1 cellular context compared by ENCODE assay signal in the genomic region with DNA sequence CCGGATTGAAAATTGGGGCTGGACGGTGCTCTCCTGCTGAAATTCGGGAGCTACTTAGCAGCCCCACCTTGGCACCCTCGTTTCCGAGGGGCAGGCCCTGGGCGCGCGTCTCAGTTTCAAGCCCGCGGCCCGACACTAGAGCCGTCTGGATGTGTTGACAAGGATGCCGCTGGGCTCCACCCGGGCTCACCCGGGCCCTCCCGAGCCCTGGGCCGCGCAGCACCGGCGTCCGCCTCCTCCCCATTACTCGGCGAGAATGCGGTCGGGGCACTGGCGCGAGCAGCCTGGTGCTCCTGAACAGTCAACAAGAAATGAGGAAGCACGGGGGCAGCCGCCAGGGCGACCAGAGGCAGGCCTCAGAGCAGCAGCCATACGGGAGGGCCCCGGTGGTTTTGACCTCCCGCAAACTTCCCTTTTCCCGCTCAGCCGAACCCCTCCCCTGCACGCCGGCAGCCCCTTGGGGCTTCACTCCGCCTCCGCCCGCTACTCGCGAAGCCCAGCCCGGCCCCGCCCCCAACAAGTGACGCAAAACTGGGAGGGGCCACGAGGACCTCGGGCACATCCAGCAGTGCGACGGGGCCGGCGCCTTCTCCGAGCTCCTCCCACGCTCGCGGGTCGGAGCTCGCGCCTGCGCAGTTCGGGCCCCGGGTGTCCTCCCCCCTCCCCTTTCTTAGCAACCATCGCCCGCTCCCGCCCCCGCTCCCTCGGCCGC.
TF ChIP-seq lines count a peak whose summit lies in the region.

No MANE protein-coding gene starts in this region.

TF ChIP-seq in K562, 482 proteins besides CTCF, POLR2A, EP300 and RAD21 (continued from another document and continues in another):
- peak; percentile 58 for TF ChIP-seq TAF1 (IDR thresholded peaks at IDR 0.05; ENCODE audit: control insufficient read depth, extremely low read depth, insufficient read depth, low read length, severe bottlenecking)
- TF ChIP-seq CCNT2 (IDR thresholded peaks at IDR 0.05; ENCODE audit: borderline replicate concordance, extremely low read depth, insufficient read length, low read depth, low read length) = peak; percentile 74
- peak; percentile 62 for TF ChIP-seq ELF4 (CRISPR knock-in tag; IDR thresholded peaks at IDR 0.05)
- TF ChIP-seq, protein P1, sequence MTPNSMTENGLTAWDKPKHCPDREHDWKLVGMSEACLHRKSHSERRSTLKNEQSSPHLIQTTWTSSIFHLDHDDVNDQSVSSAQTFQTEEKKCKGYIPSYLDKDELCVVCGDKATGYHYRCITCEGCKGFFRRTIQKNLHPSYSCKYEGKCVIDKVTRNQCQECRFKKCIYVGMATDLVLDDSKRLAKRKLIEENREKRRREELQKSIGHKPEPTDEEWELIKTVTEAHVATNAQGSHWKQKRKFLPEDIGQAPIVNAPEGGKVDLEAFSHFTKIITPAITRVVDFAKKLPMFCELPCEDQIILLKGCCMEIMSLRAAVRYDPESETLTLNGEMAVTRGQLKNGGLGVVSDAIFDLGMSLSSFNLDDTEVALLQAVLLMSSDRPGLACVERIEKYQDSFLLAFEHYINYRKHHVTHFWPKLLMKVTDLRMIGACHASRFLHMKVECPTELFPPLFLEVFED (CRISPR knock-in tag; conservative IDR thresholded peaks at IDR 0.05) = peak; percentile 53; the same call in 1 of the 2 replicates
- TF ChIP-seq CREM (IDR thresholded peaks at IDR 0.05; ENCODE audit: low read depth) = peak; percentile 88
- TF ChIP-seq POLR2AphosphoS2 (IDR thresholded peaks at IDR 0.05; ENCODE audit: low read length) = no peak
- TF ChIP-seq, protein P2, sequence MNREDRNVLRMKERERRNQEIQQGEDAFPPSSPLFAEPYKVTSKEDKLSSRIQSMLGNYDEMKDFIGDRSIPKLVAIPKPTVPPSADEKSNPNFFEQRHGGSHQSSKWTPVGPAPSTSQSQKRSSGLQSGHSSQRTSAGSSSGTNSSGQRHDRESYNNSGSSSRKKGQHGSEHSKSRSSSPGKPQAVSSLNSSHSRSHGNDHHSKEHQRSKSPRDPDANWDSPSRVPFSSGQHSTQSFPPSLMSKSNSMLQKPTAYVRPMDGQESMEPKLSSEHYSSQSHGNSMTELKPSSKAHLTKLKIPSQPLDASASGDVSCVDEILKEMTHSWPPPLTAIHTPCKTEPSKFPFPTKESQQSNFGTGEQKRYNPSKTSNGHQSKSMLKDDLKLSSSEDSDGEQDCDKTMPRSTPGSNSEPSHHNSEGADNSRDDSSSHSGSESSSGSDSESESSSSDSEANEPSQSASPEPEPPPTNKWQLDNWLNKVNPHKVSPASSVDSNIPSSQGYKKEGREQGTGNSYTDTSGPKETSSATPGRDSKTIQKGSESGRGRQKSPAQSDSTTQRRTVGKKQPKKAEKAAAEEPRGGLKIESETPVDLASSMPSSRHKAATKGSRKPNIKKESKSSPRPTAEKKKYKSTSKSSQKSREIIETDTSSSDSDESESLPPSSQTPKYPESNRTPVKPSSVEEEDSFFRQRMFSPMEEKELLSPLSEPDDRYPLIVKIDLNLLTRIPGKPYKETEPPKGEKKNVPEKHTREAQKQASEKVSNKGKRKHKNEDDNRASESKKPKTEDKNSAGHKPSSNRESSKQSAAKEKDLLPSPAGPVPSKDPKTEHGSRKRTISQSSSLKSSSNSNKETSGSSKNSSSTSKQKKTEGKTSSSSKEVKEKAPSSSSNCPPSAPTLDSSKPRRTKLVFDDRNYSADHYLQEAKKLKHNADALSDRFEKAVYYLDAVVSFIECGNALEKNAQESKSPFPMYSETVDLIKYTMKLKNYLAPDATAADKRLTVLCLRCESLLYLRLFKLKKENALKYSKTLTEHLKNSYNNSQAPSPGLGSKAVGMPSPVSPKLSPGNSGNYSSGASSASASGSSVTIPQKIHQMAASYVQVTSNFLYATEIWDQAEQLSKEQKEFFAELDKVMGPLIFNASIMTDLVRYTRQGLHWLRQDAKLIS (CRISPR knock-in tag; IDR thresholded peaks at IDR 0.05) = no peak
- TF ChIP-seq ZBTB17 (CRISPR knock-in tag; IDR thresholded peaks at IDR 0.05) = 0 out of 2 replicates have a peak, but pooled peaks have one; percentile 79
- TF ChIP-seq RUNX1 (IDR thresholded peaks at IDR 0.05; ENCODE audit: low read depth) = no peak
- TF ChIP-seq ZSCAN29 (IDR thresholded peaks at IDR 0.05) = no peak
- 0 out of 2 replicates have a peak, but pooled peaks have one; percentile 37 for TF ChIP-seq NR1H2 (CRISPR knock-in tag; IDR thresholded peaks at IDR 0.05)
- TF ChIP-seq SMAD4 (CRISPR knock-in tag; conservative IDR thresholded peaks at IDR 0.05) = peak; percentile 92
- TF ChIP-seq, protein P3, sequence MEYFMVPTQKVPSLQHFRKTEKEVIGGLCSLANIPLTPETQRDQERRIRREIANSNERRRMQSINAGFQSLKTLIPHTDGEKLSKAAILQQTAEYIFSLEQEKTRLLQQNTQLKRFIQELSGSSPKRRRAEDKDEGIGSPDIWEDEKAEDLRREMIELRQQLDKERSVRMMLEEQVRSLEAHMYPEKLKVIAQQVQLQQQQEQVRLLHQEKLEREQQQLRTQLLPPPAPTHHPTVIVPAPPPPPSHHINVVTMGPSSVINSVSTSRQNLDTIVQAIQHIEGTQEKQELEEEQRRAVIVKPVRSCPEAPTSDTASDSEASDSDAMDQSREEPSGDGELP (CRISPR knock-in tag; IDR thresholded peaks at IDR 0.05; ENCODE audit: borderline replicate concordance) = peak; percentile 82; the same call in 1 of the 2 replicates
- peak; percentile 25; the same call in 1 of the 2 replicates for TF ChIP-seq TCF3 (CRISPR knock-in tag; IDR thresholded peaks at IDR 0.05)
- peak; percentile 69; the same call in 1 of the 2 replicates for TF ChIP-seq ZNF311 (CRISPR knock-in tag; IDR thresholded peaks at IDR 0.05)
- TF ChIP-seq, protein P4, sequence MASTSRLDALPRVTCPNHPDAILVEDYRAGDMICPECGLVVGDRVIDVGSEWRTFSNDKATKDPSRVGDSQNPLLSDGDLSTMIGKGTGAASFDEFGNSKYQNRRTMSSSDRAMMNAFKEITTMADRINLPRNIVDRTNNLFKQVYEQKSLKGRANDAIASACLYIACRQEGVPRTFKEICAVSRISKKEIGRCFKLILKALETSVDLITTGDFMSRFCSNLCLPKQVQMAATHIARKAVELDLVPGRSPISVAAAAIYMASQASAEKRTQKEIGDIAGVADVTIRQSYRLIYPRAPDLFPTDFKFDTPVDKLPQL (IDR thresholded peaks at IDR 0.05; ENCODE audit: extremely low read depth, insufficient read length) = no peak
- no peak for TF ChIP-seq SAFB (IDR thresholded peaks at IDR 0.05; ENCODE audit: borderline replicate concordance, low read depth, low read length)
- TF ChIP-seq SMAD1 (IDR thresholded peaks at IDR 0.05; ENCODE audit: low read depth, low read length, partially characterized antibody) = peak; percentile 78
- no peak for TF ChIP-seq XRCC3 (IDR thresholded peaks at IDR 0.05)
- TF ChIP-seq TARDBP (IDR thresholded peaks at IDR 0.05) = 0 out of 2 replicates have a peak, but pooled peaks have one; percentile 19
- 0 out of 2 replicates have a peak, but pooled peaks have one; percentile 31 for TF ChIP-seq ZNF41 (CRISPR knock-in tag; conservative IDR thresholded peaks at IDR 0.05)
- peak; percentile 69 for TF ChIP-seq SMARCE1 (IDR thresholded peaks at IDR 0.05)
- peak; percentile 82 for TF ChIP-seq HMGN3 (IDR thresholded peaks at IDR 0.05; ENCODE audit: borderline replicate concordance, extremely low read depth, insufficient read length, low read depth, low read length)
- peak; percentile 34; the same call in 1 of the 2 replicates for TF ChIP-seq GTF2E2 (tag; IDR thresholded peaks at IDR 0.05)
- TF ChIP-seq PML (IDR thresholded peaks at IDR 0.05; ENCODE audit: low read length) = peak; percentile 41; the same call in 1 of the 2 replicates
- peak; percentile 86 for TF ChIP-seq ATF7 (IDR thresholded peaks at IDR 0.05)
- peak; percentile 78 for TF ChIP-seq MEIS2 (IDR thresholded peaks at IDR 0.05; ENCODE audit: partially characterized antibody)
- TF ChIP-seq, protein P5, sequence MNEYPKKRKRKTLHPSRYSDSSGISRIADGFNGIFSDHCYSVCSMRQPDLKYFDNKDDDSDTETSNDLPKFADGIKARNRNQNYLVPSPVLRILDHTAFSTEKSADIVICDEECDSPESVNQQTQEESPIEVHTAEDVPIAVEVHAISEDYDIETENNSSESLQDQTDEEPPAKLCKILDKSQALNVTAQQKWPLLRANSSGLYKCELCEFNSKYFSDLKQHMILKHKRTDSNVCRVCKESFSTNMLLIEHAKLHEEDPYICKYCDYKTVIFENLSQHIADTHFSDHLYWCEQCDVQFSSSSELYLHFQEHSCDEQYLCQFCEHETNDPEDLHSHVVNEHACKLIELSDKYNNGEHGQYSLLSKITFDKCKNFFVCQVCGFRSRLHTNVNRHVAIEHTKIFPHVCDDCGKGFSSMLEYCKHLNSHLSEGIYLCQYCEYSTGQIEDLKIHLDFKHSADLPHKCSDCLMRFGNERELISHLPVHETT (CRISPR knock-in tag; conservative IDR thresholded peaks at IDR 0.05 in 1 of 2, IDR thresholded peaks at IDR 0.05 in 1 of 2) = peak in 1 of 2 experiments; percentile 93; a peak in 2 of 4 replicates
- TF ChIP-seq RFX7 (CRISPR knock-in tag; IDR thresholded peaks at IDR 0.05) = 0 out of 2 replicates have a peak, but pooled peaks have one; percentile 60
- peak; percentile 79 for TF ChIP-seq ESRRA (IDR thresholded peaks at IDR 0.05; ENCODE audit: borderline replicate concordance, low read depth)
- TF ChIP-seq, protein P6, sequence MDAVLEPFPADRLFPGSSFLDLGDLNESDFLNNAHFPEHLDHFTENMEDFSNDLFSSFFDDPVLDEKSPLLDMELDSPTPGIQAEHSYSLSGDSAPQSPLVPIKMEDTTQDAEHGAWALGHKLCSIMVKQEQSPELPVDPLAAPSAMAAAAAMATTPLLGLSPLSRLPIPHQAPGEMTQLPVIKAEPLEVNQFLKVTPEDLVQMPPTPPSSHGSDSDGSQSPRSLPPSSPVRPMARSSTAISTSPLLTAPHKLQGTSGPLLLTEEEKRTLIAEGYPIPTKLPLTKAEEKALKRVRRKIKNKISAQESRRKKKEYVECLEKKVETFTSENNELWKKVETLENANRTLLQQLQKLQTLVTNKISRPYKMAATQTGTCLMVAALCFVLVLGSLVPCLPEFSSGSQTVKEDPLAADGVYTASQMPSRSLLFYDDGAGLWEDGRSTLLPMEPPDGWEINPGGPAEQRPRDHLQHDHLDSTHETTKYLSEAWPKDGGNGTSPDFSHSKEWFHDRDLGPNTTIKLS (IDR thresholded peaks at IDR 0.05; ENCODE audit: borderline replicate concordance, low read depth) = 0 out of 2 replicates have a peak, but pooled peaks have one; percentile 24
- TF ChIP-seq LCOR (CRISPR knock-in tag; IDR thresholded peaks at IDR 0.05) = 0 out of 2 replicates have a peak, but pooled peaks have one; percentile 35
- peak; percentile 43 for TF ChIP-seq NEUROD1 (IDR thresholded peaks at IDR 0.05; ENCODE audit: borderline replicate concordance, low read depth, low read length, partially characterized antibody)
- TF ChIP-seq, protein P7, sequence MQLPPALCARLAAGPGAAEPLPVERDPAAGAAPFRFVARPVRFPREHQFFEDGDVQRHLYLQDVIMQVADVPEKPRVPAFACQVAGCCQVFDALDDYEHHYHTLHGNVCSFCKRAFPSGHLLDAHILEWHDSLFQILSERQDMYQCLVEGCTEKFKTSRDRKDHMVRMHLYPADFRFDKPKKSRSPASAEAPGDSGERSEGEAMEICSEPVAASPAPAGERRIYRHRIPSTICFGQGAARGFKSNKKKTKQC (CRISPR knock-in tag; IDR thresholded peaks at IDR 0.05) = peak; percentile 32; the same call in 1 of the 2 replicates
- peak; percentile 70; the same call in 1 of the 2 replicates for TF ChIP-seq TAF7 (tag; IDR thresholded peaks at IDR 0.05)
- peak; percentile 35; the same call in 1 of the 2 replicates for TF ChIP-seq KLF1 (tag; IDR thresholded peaks at IDR 0.05)
- TF ChIP-seq ZNF3 (CRISPR knock-in tag; IDR thresholded peaks at IDR 0.05) = no peak
- peak; percentile 61; the same call in 1 of the 2 replicates for TF ChIP-seq SPI1 (IDR thresholded peaks at IDR 0.05; ENCODE audit: borderline replicate concordance, low read depth, low read length)
- peak; percentile 3; the same call in 1 of the 2 replicates for TF ChIP-seq SMC3 (conservative IDR thresholded peaks at IDR 0.05; ENCODE audit: insufficient read depth, low read depth, low read length)
- peak; percentile 32; the same call in 1 of the 2 replicates for TF ChIP-seq NFE2 (IDR thresholded peaks at IDR 0.05; ENCODE audit: low read depth)
- peak; percentile 72; the same call in 1 of the 2 replicates for TF ChIP-seq PHF8 (IDR thresholded peaks at IDR 0.05; ENCODE audit: borderline replicate concordance, low read length)
- 0 out of 2 replicates have a peak, but pooled peaks have one; percentile 11 for TF ChIP-seq HOXB6 (CRISPR knock-in tag; IDR thresholded peaks at IDR 0.05; ENCODE audit: borderline replicate concordance)
- TF ChIP-seq, protein P8, sequence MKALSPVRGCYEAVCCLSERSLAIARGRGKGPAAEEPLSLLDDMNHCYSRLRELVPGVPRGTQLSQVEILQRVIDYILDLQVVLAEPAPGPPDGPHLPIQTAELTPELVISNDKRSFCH (CRISPR knock-in tag; IDR thresholded peaks at IDR 0.05) = no peak
- TF ChIP-seq, protein P8 (tag; IDR thresholded peaks at IDR 0.05) = peak; percentile 77; the same call in 1 of the 2 replicates
- peak; percentile 85 for TF ChIP-seq POLR2B (IDR thresholded peaks at IDR 0.05; ENCODE audit: low read depth, partially characterized antibody)
- peak; percentile 84 for TF ChIP-seq SUPT5H (IDR thresholded peaks at IDR 0.05)
- peak; percentile 59; the same call in 1 of the 2 replicates for TF ChIP-seq EP400 (IDR thresholded peaks at IDR 0.05)
- TF ChIP-seq L3MBTL2 (IDR thresholded peaks at IDR 0.05) = peak; percentile 96
- TF ChIP-seq, protein P9, sequence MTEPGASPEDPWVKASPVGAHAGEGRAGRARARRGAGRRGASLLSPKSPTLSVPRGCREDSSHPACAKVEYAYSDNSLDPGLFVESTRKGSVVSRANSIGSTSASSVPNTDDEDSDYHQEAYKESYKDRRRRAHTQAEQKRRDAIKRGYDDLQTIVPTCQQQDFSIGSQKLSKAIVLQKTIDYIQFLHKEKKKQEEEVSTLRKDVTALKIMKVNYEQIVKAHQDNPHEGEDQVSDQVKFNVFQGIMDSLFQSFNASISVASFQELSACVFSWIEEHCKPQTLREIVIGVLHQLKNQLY (CRISPR knock-in tag; conservative IDR thresholded peaks at IDR 0.05) = 0 out of 4 replicates have a peak, but pooled peaks of 1 of the 2 experiments have one; percentile 41
